9 cellular contexts compared by ENCODE assay signal in the genomic region with DNA sequence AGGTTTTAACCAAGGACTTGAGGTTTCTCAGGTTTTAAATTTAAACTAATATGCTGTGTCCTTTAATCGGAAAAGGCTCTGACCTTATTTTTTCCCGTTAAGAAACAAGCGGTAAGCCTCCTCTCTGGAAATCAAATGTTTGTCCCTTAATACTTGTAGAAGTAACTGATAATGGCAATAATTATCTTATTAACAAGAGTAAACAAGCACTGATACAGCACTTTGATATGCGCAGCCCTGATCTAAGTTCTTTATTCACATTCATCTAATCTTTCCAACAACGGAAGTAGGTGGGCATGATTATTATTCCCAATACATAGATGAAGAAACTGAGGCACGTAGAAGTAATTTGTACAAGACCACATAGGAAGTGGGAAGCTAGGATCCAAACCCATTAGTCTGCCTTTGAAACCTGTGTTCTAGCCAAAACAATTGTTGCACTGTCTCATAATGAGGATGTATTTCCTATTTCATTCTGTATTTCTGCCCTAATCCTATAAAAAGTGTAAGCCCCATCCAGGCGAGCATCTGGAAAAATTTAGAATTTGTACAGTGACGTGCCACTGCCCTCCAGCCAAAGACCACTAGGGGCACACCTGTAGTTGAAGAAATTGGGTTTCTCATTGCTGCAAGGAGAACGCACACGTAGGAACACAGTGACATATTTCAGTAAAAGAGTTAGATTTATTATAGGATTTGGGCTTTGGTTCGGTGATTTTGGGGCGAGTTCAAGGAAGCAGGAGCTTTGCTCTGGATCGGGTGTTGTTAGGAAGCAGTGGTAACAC. TPM values are rescaled to one million over a fixed set of nuclear protein-coding genes. Genes with fewer than 3 reads are reported as not detected.
A peak's percentile ranks its signal among the peaks of the same experiment; 100 is the strongest.
DNase-seq lines count a peak whose midpoint lies in the region; ATAC-seq and TF ChIP-seq lines count a peak whose summit lies in the region.
"Had no signal": no experiment of that assay in that cellular context is flagged by ENCODE, and none has a peak within 500 bp of the region (broad histone marks: within the 10 kb centered on the region; RNA-seq: fewer than 3 reads in every experiment).

No MANE protein-coding gene starts in this region.

- DNase-seq in NCI-H526 (lab: John Stamatoyannopoulos, UW): peak; percentile 20 to 30
- no peak for DNase-seq in NCI-H526 treated with DMSO at 0.1 percent for 48 hours (lab: John Stamatoyannopoulos, UW)
- DNase-seq in RWPE2 (ENCODE audit: low spot score): no peak
- no peak for DNase-seq in fibroblast of mammary gland (ENCODE audit: low read depth)
- DNase-seq in NCI-H774 (lab: John Stamatoyannopoulos, UW): no peak
- no peak for DNase-seq in left lobe of liver (ENCODE audit: low spot score)
- no peak for DNase-seq in pons (ENCODE audit: low spot score)

- no peaks in the 10 kb centered on the region for H3K9me3 ChIP-seq in RWPE2 (ENCODE audit: severe bottlenecking)
- no peaks in the 10 kb centered on the region for H3K9me3 ChIP-seq in skeletal muscle tissue (ENCODE audit: control insufficient read depth in 3 of 3, low read length in 3 of 3)

- no peaks in the 10 kb centered on the region for H3K36me3 ChIP-seq in RWPE2 (ENCODE audit: low read depth)
- H3K36me3 ChIP-seq in skeletal muscle tissue (ENCODE audit: control insufficient read depth in 3 of 3, insufficient read depth in 3 of 3, low read length in 3 of 3): no peaks in the 10 kb centered on the region

- TF ChIP-seq CTCF in RWPE2 (IDR thresholded peaks at IDR 0.05; ENCODE audit: poor library complexity, severe bottlenecking) (peak; percentile 52), fibroblast of mammary gland (conservative IDR thresholded peaks at IDR 0.05; ENCODE audit: control insufficient read depth, insufficient read depth, low read depth, low read length) (peak; percentile 29)

- no peaks in the 10 kb centered on the region for H3K27me3 ChIP-seq in RWPE2 (ENCODE audit: insufficient read depth, poor library complexity, severe bottlenecking)
- H3K27me3 ChIP-seq in skeletal muscle tissue (ENCODE audit: control insufficient read depth in 3 of 3, insufficient read depth in 3 of 3, low read length in 3 of 3): no peaks in the 10 kb centered on the region

- H3K4me3 ChIP-seq in RWPE2 (ENCODE audit: severe bottlenecking) (peak overlapping the region; percentile 44), fibroblast of mammary gland (ENCODE audit: control insufficient read depth, low read depth, low read length) (peak overlapping the region; percentile 30), skeletal muscle tissue (ENCODE audit: low read length in 3 of 3) (peak overlapping the region; percentile 19 to 67 (median 61))

- H3K4me1 ChIP-seq in RWPE2 (ENCODE audit: insufficient read depth, poor library complexity, severe bottlenecking): peaks cover 3% of the 10 kb centered on the region
- peaks cover 0 to 13% (median 4%) of the 10 kb centered on the region in 3 donors for H3K4me1 ChIP-seq in skeletal muscle tissue (ENCODE audit: control insufficient read depth in 3 of 3, insufficient read depth in 3 of 3, low read length in 3 of 3)

- ATAC-seq in RWPE2 (ENCODE audit: low read depth) (no peak), left lobe of liver (no peak)

- H3K9ac ChIP-seq in skeletal muscle tissue (ENCODE audit: low read depth in 1 of 3, low read length in 3 of 3): peak overlapping the region; percentile 68 to 76 (median 69)

- H3K27ac ChIP-seq in RWPE2 (ENCODE audit: poor library complexity, severe bottlenecking) (peak overlapping the region; percentile 80), skeletal muscle tissue (ENCODE audit: low read depth, low read length) (peak overlapping the region; percentile 86)

RNA-seq across cellular contexts. Expression of a gene that starts 0.6 kb away (rescaled TPM):
- total RNA-seq in skeletal muscle tissue: not detected
- total RNA-seq in left lobe of liver: not detected
- total RNA-seq: dermis microvascular lymphatic vessel endothelial cell had no signal

RNA-seq across cellular contexts. Expression of a gene that starts 0.7 kb away (rescaled TPM):
- 13.0 TPM for total RNA-seq in skeletal muscle tissue
- total RNA-seq in left lobe of liver: 11.2 TPM

Comparison
In these comparisons a context has a peak if more than half of its experiments do, and no peak if none do; other contexts are left out.
1. DNase-seq: peak in NCI-H526 (2 of 2); none in NCI-H526 treated with DMSO at 0.1 percent for 48 hours (single experiment), RWPE2 (single experiment), fibroblast of mammary gland (single experiment), NCI-H774 (single experiment), left lobe of liver (single experiment) and pons (single experiment).
2. Peak in every context shown above with its lines, with median percentiles within 50 percentile points of each other: H3K4me3 ChIP-seq.